8 cellular contexts compared by ENCODE assay signal in the genomic region with DNA sequence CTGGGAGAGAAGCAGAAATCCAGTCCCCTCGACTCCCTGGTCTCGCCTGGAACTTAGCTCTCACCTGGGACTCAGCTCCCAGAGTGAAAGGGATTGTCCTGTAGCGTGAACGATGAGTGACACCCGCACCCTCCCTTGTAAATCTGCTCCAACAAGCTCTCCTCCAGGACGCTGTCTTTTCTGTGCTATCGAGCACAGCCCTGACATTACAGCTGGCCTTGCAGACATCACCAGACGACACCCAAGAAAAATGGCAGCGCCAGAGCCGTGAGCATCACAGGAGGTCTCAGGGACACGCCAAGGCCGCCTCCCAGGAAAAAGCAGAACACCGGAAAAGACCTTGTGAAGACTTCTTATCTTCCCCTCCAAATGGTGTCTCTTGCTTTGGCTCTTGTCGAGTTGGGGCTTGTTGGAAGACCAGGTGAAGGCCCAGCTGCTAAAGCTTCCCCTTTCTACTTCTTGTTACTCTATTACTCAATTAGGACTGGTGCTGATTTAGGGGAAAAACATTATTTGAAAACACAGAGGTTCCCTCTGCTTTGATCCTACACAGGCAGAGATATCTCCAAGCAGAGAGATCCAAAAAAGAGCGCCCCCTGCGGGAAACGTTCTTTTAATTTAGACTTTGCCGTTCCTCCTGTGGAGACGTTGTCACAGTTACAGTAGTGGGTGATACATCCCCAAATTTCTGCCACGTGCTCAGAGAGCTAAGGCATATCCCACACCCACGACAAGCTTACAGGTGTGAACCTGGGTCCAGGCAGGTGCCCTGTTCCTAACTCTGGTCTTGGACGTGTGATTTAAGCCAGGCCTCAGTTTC.
DNase-seq lines count a peak whose midpoint lies in the region; ATAC-seq and TF ChIP-seq lines count a peak whose summit lies in the region.
"Not testable (repeated sequence)": the region's sequence is repeated elsewhere in the genome, so short reads cannot be mapped to it uniquely, and the experiment has no call there.

No MANE protein-coding gene starts in this region.

- in situ Hi-C loops in Panc1 (cut with HindIII; ENCODE audit: low pct_unique_long_range_greater_than_20kb, low sequenced_read_pairs) = not testable (repeated sequence)

- H3F3A ChIP-seq in neural progenitor cell (ENCODE audit: low read depth) = not testable (repeated sequence)

- H3K9ac ChIP-seq in Karpas-422 (ENCODE audit: low read length); neural progenitor cell: not testable (repeated sequence)

- intact Hi-C loops in CD4-positive, alpha-beta T cell (cut with DNase I, micrococcal nuclease); Panc1 (cut with micrococcal nuclease; ENCODE audit: unreplicated experiment): not testable (repeated sequence)
- intact Hi-C loops in activated naive CD4-positive, alpha-beta T cell treated with anti-CD3 and anti-CD28 coated beads for 36 hours (cut with micrococcal nuclease) = loop anchor here (5.0 kb wide), 1 partner anchor 119 kb away; no protein-coding TSS in a partner anchor

- H3K9me3 ChIP-seq in CD4-positive, alpha-beta T cell (ENCODE audit: control insufficient read depth, low read length); Karpas-422 (ENCODE audit: low read length); Panc1 (ENCODE audit: control insufficient read depth, insufficient read depth, low read depth, low read length); neural progenitor cell (ENCODE audit: low read depth): not testable (repeated sequence)

- not testable (repeated sequence) for H3K4me3 ChIP-seq in Karpas-422 (ENCODE audit: low read length); Panc1 (ENCODE audit: low read depth in 2 of 2, low read length in 2 of 2); epithelial cell of proximal tubule (ENCODE audit: low read depth, low read length); neural progenitor cell

- not testable (repeated sequence) for H4K20me1 ChIP-seq in Karpas-422 (ENCODE audit: insufficient read depth, low read depth, low read length); neural progenitor cell (ENCODE audit: low read depth)

- peak; percentile 12 for TF ChIP-seq CTCF in CD4-positive, alpha-beta T cell (IDR thresholded peaks at IDR 0.05)
- TF ChIP-seq CTCF in Panc1 (IDR thresholded peaks at IDR 0.05) (peak; percentile 24; the same call in 1 of the 2 replicates), epithelial cell of proximal tubule (conservative IDR thresholded peaks at IDR 0.05; ENCODE audit: low read depth, low read length) (peak; percentile 2), neural progenitor cell (IDR thresholded peaks at IDR 0.05) (peak; percentile 57)

- CTCF ChIA-PET in CD4-positive, alpha-beta T cell (lab: Charles Lee); Panc1 (lab: Charles Lee): not testable (repeated sequence)
- CTCF ChIA-PET in activated naive CD4-positive, alpha-beta T cell treated with anti-CD3 and anti-CD28 coated beads for 36 hours (lab: Charles Lee) = interaction anchor here (1.5 kb wide), 1 partner anchor 119 kb away, joined by 6 read pairs; no protein-coding TSS in a partner anchor

- not testable (repeated sequence) for ATAC-seq in CD4-positive, alpha-beta T cell (ENCODE audit: poor library complexity); Panc1

- not testable (repeated sequence) for H3K4me2 ChIP-seq in Karpas-422 (ENCODE audit: low read depth, low read length, poor library complexity, severe bottlenecking); neural progenitor cell

- H3K4me1 Mint-ChIP-seq in CD4-positive, alpha-beta T cell (ENCODE audit: low read depth); activated naive CD4-positive, alpha-beta T cell treated with anti-CD3 and anti-CD28 coated beads for 36 hours (ENCODE audit: low read depth); neural progenitor cell: not testable (repeated sequence)

- not testable (repeated sequence) for H3K27me3 Mint-ChIP-seq in CD4-positive, alpha-beta T cell; activated naive CD4-positive, alpha-beta T cell treated with anti-CD3 and anti-CD28 coated beads for 36 hours (ENCODE audit: low read depth); neural progenitor cell (ENCODE audit: insufficient read depth, low read depth)

- POLR2A ChIA-PET in CD4-positive, alpha-beta T cell (lab: Charles Lee); Panc1 (lab: Charles Lee): not testable (repeated sequence)

- H3K79me2 ChIP-seq in Karpas-422 (ENCODE audit: low read length); neural progenitor cell (ENCODE audit: low read depth): not testable (repeated sequence)

- peak in 3 of 10 experiments; percentile 3 to 5 (median 4) for DNase-seq in CD4-positive, alpha-beta T cell
- DNase-seq in Karpas-422 = peak; percentile 46
- DNase-seq in Panc1 (ENCODE audit: low read depth, low spot score); epithelial cell of proximal tubule (ENCODE audit: low read depth): not testable (repeated sequence)
- peak; percentile 23 to 47 for DNase-seq in activated CD4-positive, alpha-beta T cell treated with anti-CD3 and anti-CD28 coated beads, Interleukin-2, amount 50 U/mL, for 48 hours
- DNase-seq in activated naive CD4-positive, alpha-beta T cell treated with anti-CD3 and anti-CD28 coated beads for 36 hours = peak; percentile 54
- DNase-seq in neural progenitor cell (ENCODE audit: low spot score) = peak; percentile 18
- DNase-seq in stimulated activated CD4-positive, alpha-beta T cell treated with anti-CD3 and anti-CD28 coated beads, Interleukin-4, amount 100 ng/mL, for 1 hour = peak; percentile 4

- not testable (repeated sequence) for H3K27ac Mint-ChIP-seq in CD4-positive, alpha-beta T cell; activated naive CD4-positive, alpha-beta T cell treated with anti-CD3 and anti-CD28 coated beads for 36 hours; neural progenitor cell

- H3K4me3 Mint-ChIP-seq in CD4-positive, alpha-beta T cell; activated naive CD4-positive, alpha-beta T cell treated with anti-CD3 and anti-CD28 coated beads for 36 hours; neural progenitor cell: not testable (repeated sequence)

- not testable (repeated sequence) for H3K9me3 Mint-ChIP-seq in CD4-positive, alpha-beta T cell; activated naive CD4-positive, alpha-beta T cell treated with anti-CD3 and anti-CD28 coated beads for 36 hours; neural progenitor cell

- BruUV-seq in Panc1 (replicated peaks; lab: Mats Ljungman, UMichigan) = not testable (repeated sequence)

- H3K36me3 Mint-ChIP-seq in CD4-positive, alpha-beta T cell (ENCODE audit: low read depth); activated naive CD4-positive, alpha-beta T cell treated with anti-CD3 and anti-CD28 coated beads for 36 hours (ENCODE audit: low read depth); neural progenitor cell: not testable (repeated sequence)

- H2AFZ ChIP-seq in Karpas-422 (ENCODE audit: low read length) = not testable (repeated sequence)
- H2AFZ ChIP-seq in neural progenitor cell (replicated peaks) = peak overlapping the region; percentile 34

- not testable (repeated sequence) for H3K4me1 ChIP-seq in Karpas-422 (ENCODE audit: low read length); Panc1 (ENCODE audit: control insufficient read depth, insufficient read depth, low read length); neural progenitor cell

- H3K9me2 ChIP-seq in Karpas-422 (replicated peaks; ENCODE audit: insufficient read depth, low read length) = not testable (repeated sequence)

- not testable (repeated sequence) for H3K27me3 ChIP-seq in CD4-positive, alpha-beta T cell (ENCODE audit: control insufficient read depth, insufficient read depth, low read length); Karpas-422 (ENCODE audit: low read length); Panc1 (ENCODE audit: control insufficient read depth, insufficient read depth, low read length)
- peaks cover 17% of the 10 kb centered on the region for H3K27me3 ChIP-seq in neural progenitor cell

- H3K36me3 ChIP-seq in Karpas-422 (ENCODE audit: insufficient read depth, low read length); Panc1 (ENCODE audit: control insufficient read depth, insufficient read depth, low read length); neural progenitor cell: not testable (repeated sequence)

- H3K27ac ChIP-seq in CD4-positive, alpha-beta T cell (ENCODE audit: low read depth, low read length); Karpas-422 (ENCODE audit: low read length); Panc1 (ENCODE audit: low read length); neural progenitor cell: not testable (repeated sequence)

Comparison
In these comparisons a context has a peak if more than half of its experiments do, and no peak if none do; other contexts are left out.
1. CTCF ChIP-seq: peak in every context shown above with its lines; median percentile 57 in neural progenitor cell; 24 in Panc1; 12 in CD4-positive, alpha-beta T cell; 2 in epithelial cell of proximal tubule.